ENCODE assay signal across 5 cellular contexts in genomic region chr6:111886793-111887192, GRCh38. TPM values are rescaled to one million over a fixed set of nuclear protein-coding genes. Genes with fewer than 3 reads are reported as not detected.
DNase-seq lines count a peak whose midpoint lies in the region; ATAC-seq, FAIRE-seq and TF ChIP-seq lines count a peak whose summit lies in the region.
"Not testable (repeated sequence)": the region's sequence is repeated elsewhere in the genome, so short reads cannot be mapped to it uniquely, and the experiment has no call there.

No MANE protein-coding gene starts in this region.

- WGBS in H1 (ENCODE audit: extremely low coverage in 1 of 2, insufficient coverage in 1 of 2, insufficient read length in 1 of 2, insufficient replicate concordance in 2 of 2, low coverage in 1 of 2, low lambda C conversion rate in 2 of 2, missing lambda C conversion rate in 1 of 2), 2 experiments = 84% methylated on average over 2 of the region's 2 CpGs; no CpG with 5 or more reads in 1 of the 2 experiments

- not testable (repeated sequence) for H3K18ac ChIP-seq in H1 (ENCODE audit: extremely low read depth, low read length)

- H3K9me3 Mint-ChIP-seq in activated naive CD8-positive, alpha-beta T cell (ENCODE audit: low read depth) = peaks cover 12% of the 10 kb centered on the region

- H3K27me3 Mint-ChIP-seq in activated naive CD8-positive, alpha-beta T cell = not testable (repeated sequence)

- H2BK120ac ChIP-seq in H1 (replicated peaks; ENCODE audit: low read depth, low read length) = not testable (repeated sequence)

- H3K27me3 ChIP-seq in H1 (replicated peaks in 1 of 4; ENCODE audit: control insufficient read depth in 3 of 4, extremely low read depth in 1 of 4, insufficient read depth in 3 of 4, low read length in 3 of 4); left ventricle myocardium inferior (ENCODE audit: low read depth): not testable (repeated sequence)

- not testable (repeated sequence) for FAIRE-seq in H1 (lab: Jason Lieb, UNC)

- peak overlapping the region; percentile 55 for H3K27ac Mint-ChIP-seq in activated naive CD8-positive, alpha-beta T cell

- H4K20me1 ChIP-seq in H1 (replicated peaks in 1 of 2; ENCODE audit: control insufficient read depth in 1 of 2, insufficient read depth in 2 of 2, low read length in 2 of 2) = not testable (repeated sequence)

- H3K23me2 ChIP-seq in H1 (ENCODE audit: low read depth, low read length) = not testable (repeated sequence)

- TF ChIP-seq RAD21 in H1 (IDR thresholded peaks at IDR 0.05 in 1 of 2, conservative IDR thresholded peaks at IDR 0.05 in 1 of 2; ENCODE audit: low read depth in 2 of 2, low read length in 2 of 2) = not testable (repeated sequence)

- ATAC-seq in SK-N-SH treated with all-trans-retinoic acid at 6 μM for 48 hours = not testable (repeated sequence)

- H4K8ac ChIP-seq in H1 (ENCODE audit: extremely low read depth, insufficient read depth, low read length) = not testable (repeated sequence)

- H3K14ac ChIP-seq in H1 (ENCODE audit: insufficient read length) = not testable (repeated sequence)

- POLR2A ChIA-PET in HEK293 (lab: Yijun Ruan, JAX); H1 (lab: Charles Lee; ENCODE audit: partially characterized antibody): not testable (repeated sequence)

- not testable (repeated sequence) for H2BK5ac ChIP-seq in H1 (ENCODE audit: low read depth, low read length)

- DNase-seq in H1 (ENCODE audit: low read depth in 1 of 2, low spot score in 2 of 2); left ventricle myocardium inferior: not testable (repeated sequence)

- not testable (repeated sequence) for H3K9me3 ChIP-seq in HEK293 (ENCODE audit: control insufficient read depth, insufficient read depth, low read depth, low read length); H1 (ENCODE audit: insufficient read depth in 2 of 2, low read depth in 1 of 2, low read length in 1 of 2); left ventricle myocardium inferior (replicated peaks)

- not testable (repeated sequence) for H3K56ac ChIP-seq in H1 (replicated peaks; ENCODE audit: insufficient read length, low read depth, low read length)

- not testable (repeated sequence) for H3K36me3 ChIP-seq in HEK293 (ENCODE audit: control insufficient read depth in 2 of 2, insufficient read depth in 1 of 2, low read length in 2 of 2); H1 (ENCODE audit: control insufficient read depth in 2 of 4, insufficient read depth in 4 of 4, low read length in 3 of 4); left ventricle myocardium inferior

- not testable (repeated sequence) for H3K27ac ChIP-seq in HEK293 (ENCODE audit: extremely low read depth, low read depth, low read length); H1 (ENCODE audit: low read depth, low read length)
- H3K27ac ChIP-seq in left ventricle myocardium inferior (replicated peaks) = peak overlapping the region; percentile 53

- H3K4me1 ChIP-seq in HEK293 (ENCODE audit: control insufficient read depth, insufficient read depth, low read length) (peaks cover 12% of the 10 kb centered on the region; the same call in 1 of the 2 replicates), H1 (replicated peaks in 1 of 4; ENCODE audit: control insufficient read depth in 3 of 4, insufficient read depth in 4 of 4, low read length in 3 of 4) (peaks cover 1 to 27% (median 14%) of the 10 kb centered on the region in 4 experiments; a peak in 4 of 7 replicates)
- not testable (repeated sequence) for H3K4me1 ChIP-seq in left ventricle myocardium inferior

- H4K5ac ChIP-seq in H1 (ENCODE audit: insufficient read length, low read depth, low read length) = not testable (repeated sequence)

- not testable (repeated sequence) for H3K23ac ChIP-seq in H1 (ENCODE audit: insufficient read length)

- H3K4me1 Mint-ChIP-seq in activated naive CD8-positive, alpha-beta T cell (ENCODE audit: low read depth) = not testable (repeated sequence)

- H2BK15ac ChIP-seq in H1 (ENCODE audit: low read length) = not testable (repeated sequence)

- not testable (repeated sequence) for H3K4me2 ChIP-seq in H1 (ENCODE audit: insufficient read depth in 1 of 2, low read depth in 2 of 2, low read length in 2 of 2)

- not testable (repeated sequence) for H3K79me2 ChIP-seq in H1 (ENCODE audit: control insufficient read depth in 1 of 2, insufficient read depth in 2 of 2, low read length in 2 of 2)

- not testable (repeated sequence) for H3K9ac ChIP-seq in H1 (replicated peaks in 1 of 4; ENCODE audit: extremely low read depth in 1 of 4, low read depth in 3 of 4, low read length in 3 of 4)

- TF ChIP-seq POLR2A in H1 (IDR thresholded peaks at IDR 0.05; ENCODE audit: control extremely low read depth in 1 of 2, low read depth in 2 of 2, low read length in 2 of 2) = not testable (repeated sequence)

- not testable (repeated sequence) for H4K91ac ChIP-seq in H1 (replicated peaks; ENCODE audit: insufficient read length, low read length)

- not testable (repeated sequence) for H3K4ac ChIP-seq in H1 (replicated peaks; ENCODE audit: insufficient read length, low read depth, low read length)

- not testable (repeated sequence) for H2AFZ ChIP-seq in H1 (ENCODE audit: low read length)

- not testable (repeated sequence) for H3K4me3 Mint-ChIP-seq in activated naive CD8-positive, alpha-beta T cell

- not testable (repeated sequence) for TF ChIP-seq EP300 in H1 (IDR thresholded peaks at IDR 0.05; ENCODE audit: borderline replicate concordance in 1 of 2, low read depth in 2 of 2, low read length in 2 of 2)

- intact Hi-C loops in left ventricle myocardium inferior (cut with micrococcal nuclease) = loop anchor here (10.0 kb wide), 1 partner anchor 108 kb away; no protein-coding TSS in a partner anchor

- H2AK5ac ChIP-seq in H1 (ENCODE audit: low read depth, low read length) = not testable (repeated sequence)

- H3K79me1 ChIP-seq in H1 (ENCODE audit: low read depth, low read length) = not testable (repeated sequence)

- not testable (repeated sequence) for H3K4me3 ChIP-seq in HEK293 (ENCODE audit: low read depth, low read length); H1 (ENCODE audit: extremely low read depth in 1 of 4, insufficient read depth in 2 of 4, low read depth in 3 of 4, low read length in 4 of 4); left ventricle myocardium inferior

- 0 out of 2 replicates have a peak overlapping the region, but pooled peaks have one; percentile 86 for H2BK20ac ChIP-seq in H1 (ENCODE audit: low read length)

- TF ChIP-seq CTCF in HEK293 (tag by site-specific recombination; IDR thresholded peaks at IDR 0.05); H1 (IDR thresholded peaks at IDR 0.05; ENCODE audit: control extremely low read depth in 1 of 3, insufficient read depth in 1 of 3, low read depth in 1 of 3, low read length in 3 of 3); left ventricle myocardium inferior (IDR thresholded peaks at IDR 0.05; ENCODE audit: borderline replicate concordance): not testable (repeated sequence)

- H3K36me3 Mint-ChIP-seq in activated naive CD8-positive, alpha-beta T cell = not testable (repeated sequence)

- H2BK12ac ChIP-seq in H1 (ENCODE audit: low read depth, low read length) = not testable (repeated sequence)

- CTCF ChIA-PET in HEK293 (lab: Yijun Ruan, JAX) = not testable (repeated sequence)
- CTCF ChIA-PET in H1 (lab: Charles Lee; ENCODE audit: partially characterized antibody) = interaction anchor here (1.2 kb wide), 1 partner anchor 121 kb away, joined by 3 read pairs; no protein-coding TSS in a partner anchor

TF ChIP-seq in SK-N-SH treated with all-trans-retinoic acid at 6 μM for 48 hours, 23 proteins besides CTCF, POLR2A, EP300 and RAD21:
- TF ChIP-seq ZNF8 (CRISPR knock-in tag; IDR thresholded peaks at IDR 0.05) = peak; percentile 53; the same call in 1 of the 2 replicates

RNA-seq across cellular contexts. Expression of gene FYN, which starts 13.5 kb away (rescaled TPM):
- 92.5 and 97.2 TPM in 2 replicates for total RNA-seq in H1 (2021; fragmentation: NEBNext Ultra II Directional; extraction: Animal tissue kit (Norgen Biotek cat#: 25700))
- polyA plus RNA-seq in H1 (2011; rRNA removed) = 46.8 and 79.6 TPM in 2 replicates
- 69.4 TPM for polyA plus RNA-seq in H1 (2011; cell fraction: cytosol; rRNA removed)
- 110 TPM for polyA plus RNA-seq in H1 (2011; cell fraction: nucleus; rRNA removed)
- polyA plus RNA-seq in H1 (2012, experiment 1 of 2) = 87.4 to 117 TPM (median 95.3 TPM) in 4 replicates
- 21.2 TPM for polyA plus RNA-seq in H1 (2012, experiment 2 of 2)
- 59.2 TPM for polyA plus RNA-seq in H1 (2013, experiment 1 of 2)
- polyA plus RNA-seq in H1 (2013, experiment 2 of 2) = 58.6 TPM
- 74.0 and 105 TPM in 2 replicates for polyA minus RNA-seq in H1 (2011; rRNA and poly(A)+ RNA removed)
- polyA minus RNA-seq in H1 (2011; cell fraction: cytosol; rRNA and poly(A)+ RNA removed) = 39.4 TPM
- 81.6 TPM for polyA minus RNA-seq in H1 (2011; cell fraction: nucleus; rRNA and poly(A)+ RNA removed)
- total RNA-seq in left ventricle myocardium inferior = 46.3 TPM
